In genomic region chr3:139934557-139935070, GRCh38 we compare ENCODE assay signal across 8 cellular contexts. TPM values are rescaled to one million over a fixed set of nuclear protein-coding genes. Genes with fewer than 3 reads are reported as not detected.
DNase-seq lines count a peak whose midpoint lies in the region; ATAC-seq and TF ChIP-seq lines count a peak whose summit lies in the region.

No MANE protein-coding gene starts in this region.

- H3K4me1 ChIP-seq in BLaER1 (peaks cover 21% of the 10 kb centered on the region), HEK293 (ENCODE audit: control insufficient read depth, insufficient read depth, low read length) (no peaks in the 10 kb centered on the region), transverse colon (peaks cover 12 to 24% (median 17%) of the 10 kb centered on the region in 4 donors)

- H3K27ac ChIP-seq in BLaER1 (no peak overlapping the region), HEK293 (ENCODE audit: extremely low read depth, low read depth, low read length) (no peak overlapping the region; the same call in 1 of the 2 replicates), transverse colon (no peak overlapping the region)

- CTCF ChIA-PET in HEK293 (lab: Yijun Ruan, JAX): interaction anchor here (0.6 to 1.4 kb wide), 9 partner anchors 21 to 1258 kb away, joined by 3 to 5 read pairs (median 3); no protein-coding TSS in a partner anchor
- CTCF ChIA-PET in activated CD8-positive, alpha-beta memory T cell treated with anti-CD3 and anti-CD28 coated beads, Interleukin-2, amount 10 ng/mL, durations not matched to agents 7 days and 5 days (lab: Charles Lee): no interaction called here

- no peak for TF ChIP-seq EP300 in transverse colon (IDR thresholded peaks at IDR 0.05; ENCODE audit: low read depth)

- peak; percentile 84 for TF ChIP-seq CTCF in HEK293 (tag by site-specific recombination; IDR thresholded peaks at IDR 0.05)
- TF ChIP-seq CTCF in transverse colon (IDR thresholded peaks at IDR 0.05): no peak

- DNase-seq in NCI-H748 treated with DMSO at 0.1 percent for 48 hours (lab: John Stamatoyannopoulos, UW) (peak; percentile 73), erythroblast (lab: John Stamatoyannopoulos, UW) (peak; percentile 9 to 18), midbrain (lab: John Stamatoyannopoulos, UW) (peak; percentile 67), transverse colon (peak; percentile 14)
- no peak for DNase-seq in central memory CD4-positive, alpha-beta T cell
- DNase-seq in activated CD8-positive, alpha-beta memory T cell treated with anti-CD3 and anti-CD28 coated beads, Interleukin-2, amount 10 ng/mL, durations not matched to agents 7 days and 5 days: no peak

- no peaks in the 10 kb centered on the region for H3K36me3 Mint-ChIP-seq in activated CD8-positive, alpha-beta memory T cell treated with anti-CD3 and anti-CD28 coated beads, Interleukin-2, amount 10 ng/mL, durations not matched to agents 7 days and 5 days

- no peak overlapping the region for H3K27ac Mint-ChIP-seq in activated CD8-positive, alpha-beta memory T cell treated with anti-CD3 and anti-CD28 coated beads, Interleukin-2, amount 10 ng/mL, durations not matched to agents 7 days and 5 days

- H3K9me3 ChIP-seq in BLaER1: no peaks in the 10 kb centered on the region
- H3K9me3 ChIP-seq in HEK293 (ENCODE audit: control insufficient read depth, insufficient read depth, low read depth, low read length): no peaks in the 10 kb centered on the region
- H3K9me3 ChIP-seq in transverse colon: no peaks in the 10 kb centered on the region

- H3K27me3 ChIP-seq in BLaER1 (peaks cover 44% of the 10 kb centered on the region), transverse colon (peaks cover 43% of the 10 kb centered on the region)

- peak overlapping the region; percentile 65 for H3K4me3 ChIP-seq in BLaER1
- peak overlapping the region; percentile 63 for H3K4me3 ChIP-seq in HEK293 (ENCODE audit: low read depth, low read length)
- peak overlapping the region in 3 of 4 donors; percentile 24 to 52 (median 36) for H3K4me3 ChIP-seq in transverse colon

- H3K9ac ChIP-seq in BLaER1: no peak overlapping the region

- in situ Hi-C loops in transverse colon (cut with MboI; ENCODE audit: low pct_ligation_motif_present in 1 of 4, low pct_unique_long_range_greater_than_20kb in 1 of 4, low sequenced_read_pairs in 3 of 4): loop anchor here in 1 of 4 donors (10.0 kb wide), 1 partner anchor 510 kb away; no protein-coding TSS in a partner anchor

- no peaks in the 10 kb centered on the region for H3K36me3 ChIP-seq in BLaER1
- no peaks in the 10 kb centered on the region for H3K36me3 ChIP-seq in HEK293 (ENCODE audit: control insufficient read depth in 2 of 2, insufficient read depth in 1 of 2, low read length in 2 of 2)
- no peaks in the 10 kb centered on the region for H3K36me3 ChIP-seq in transverse colon

- POLR2A ChIA-PET in HEK293 (lab: Yijun Ruan, JAX): no interaction called here

- no peaks in the 10 kb centered on the region for H3K9me3 Mint-ChIP-seq in activated CD8-positive, alpha-beta memory T cell treated with anti-CD3 and anti-CD28 coated beads, Interleukin-2, amount 10 ng/mL, durations not matched to agents 7 days and 5 days (ENCODE audit: low read depth)

- peaks cover 20% of the 10 kb centered on the region for H4K20me1 ChIP-seq in BLaER1

- WGBS in transverse colon (ENCODE audit: low coverage in 1 of 2), 2 donors: 18% methylated on average over 32 of the region's 33 CpGs; no CpG with 5 or more reads in 1 of the 2 donors

- peaks cover 57% of the 10 kb centered on the region for H3K27me3 Mint-ChIP-seq in activated CD8-positive, alpha-beta memory T cell treated with anti-CD3 and anti-CD28 coated beads, Interleukin-2, amount 10 ng/mL, durations not matched to agents 7 days and 5 days

- no peak for ATAC-seq in activated CD8-positive, alpha-beta memory T cell treated with anti-CD3 and anti-CD28 coated beads, Interleukin-2, amount 10 ng/mL, durations not matched to agents 7 days and 5 days

- H3K4me2 ChIP-seq in BLaER1: peak overlapping the region; percentile 96

- H3K4me1 Mint-ChIP-seq in activated CD8-positive, alpha-beta memory T cell treated with anti-CD3 and anti-CD28 coated beads, Interleukin-2, amount 10 ng/mL, durations not matched to agents 7 days and 5 days: peaks cover 12% of the 10 kb centered on the region

- H3K4me3 Mint-ChIP-seq in activated CD8-positive, alpha-beta memory T cell treated with anti-CD3 and anti-CD28 coated beads, Interleukin-2, amount 10 ng/mL, durations not matched to agents 7 days and 5 days: no peak overlapping the region

- TF ChIP-seq POLR2A in erythroblast (IDR thresholded peaks at IDR 0.05; ENCODE audit: low read length) (no peak), transverse colon (IDR thresholded peaks at IDR 0.05) (no peak)

- intact Hi-C loops in transverse colon (cut with DNase I; ENCODE audit: low total_unique reads): no loop called here

TF ChIP-seq in HEK293, 187 proteins besides CTCF, POLR2A, EP300 and RAD21 (continues in another document):
- TF ChIP-seq ZNF214 (tag by site-specific recombination; IDR thresholded peaks at IDR 0.05; ENCODE audit: borderline replicate concordance) (no peak), ZNF16 (tag by site-specific recombination; IDR thresholded peaks at IDR 0.05; ENCODE audit: low read depth) (no peak), ZNF654 (tag by site-specific recombination; IDR thresholded peaks at IDR 0.05; ENCODE audit: low read depth) (peak; percentile 45), ZNF132 (tag by site-specific recombination; IDR thresholded peaks at IDR 0.05; ENCODE audit: borderline replicate concordance) (no peak), BCL11B (tag by site-specific recombination; IDR thresholded peaks at IDR 0.05; ENCODE audit: low read depth) (peak; percentile 64; the same call in 1 of the 2 replicates), PATZ1 (tag by site-specific recombination; IDR thresholded peaks at IDR 0.05) (peak; percentile 64), ZNF623 (tag by site-specific recombination; IDR thresholded peaks at IDR 0.05) (no peak), ZNF112 (tag by site-specific recombination; IDR thresholded peaks at IDR 0.05) (no peak), ZBTB20 (tag by site-specific recombination; IDR thresholded peaks at IDR 0.05) (0 out of 2 replicates have a peak, but pooled peaks have one; percentile 21), HIC1 (tag by site-specific recombination; IDR thresholded peaks at IDR 0.05) (0 out of 2 replicates have a peak, but pooled peaks have one; percentile 25), ZNF423 (tag by site-specific recombination; IDR thresholded peaks at IDR 0.05) (no peak), ZNF223 (tag by site-specific recombination; IDR thresholded peaks at IDR 0.05) (no peak), ZBTB48 (tag by site-specific recombination; IDR thresholded peaks at IDR 0.05) (peak; percentile 96), ZNF76 (tag by site-specific recombination; IDR thresholded peaks at IDR 0.05; ENCODE audit: borderline replicate concordance, low read depth) (peak; percentile 18; the same call in 1 of the 2 replicates), ZFP37 (tag by site-specific recombination; IDR thresholded peaks at IDR 0.05) (no peak), ZNF629 (tag by site-specific recombination; IDR thresholded peaks at IDR 0.05) (0 out of 2 replicates have a peak, but pooled peaks have one; percentile 38)

RNA-seq across cellular contexts. Expression of gene CLSTN2, which starts 0.4 kb away (rescaled TPM):
- total RNA-seq in transverse colon: 1 to 10 TPM in 3 of 4 donors, under 1 TPM in 1; 0.60 to 9.0 (median 2.2) TPM
- under 1 TPM in 1 of 2 experiments, not detected in 1; 0.07 TPM for total RNA-seq in activated CD8-positive, alpha-beta memory T cell treated with anti-CD3 and anti-CD28 coated beads, Interleukin-2, amount 10 ng/mL, durations not matched to agents 7 days and 5 days

Comparison
In these comparisons a context has a peak if more than half of its experiments do, and no peak if none do; other contexts are left out.
1. DNase-seq: peak in NCI-H748 treated with DMSO at 0.1 percent for 48 hours (single experiment), erythroblast (2 of 2), midbrain (single experiment) and transverse colon (single experiment); none in central memory CD4-positive, alpha-beta T cell (single experiment) and activated CD8-positive, alpha-beta memory T cell treated with anti-CD3 and anti-CD28 coated beads, Interleukin-2, amount 10 ng/mL, durations not matched to agents 7 days and 5 days (single experiment).
2. Peak in every context shown above with its lines, with median percentiles within 50 percentile points of each other: H3K4me3 ChIP-seq.